In genomic region chr4:53186714-53187358, GRCh38 we compare ENCODE assay signal across 1 cellular context.
TF ChIP-seq lines count a peak whose summit lies in the region.

No MANE protein-coding gene starts in this region.

TF ChIP-seq in HEK293, 187 proteins besides CTCF, POLR2A, EP300 and RAD21 (continued from another document and continues in another):
- TF ChIP-seq KLF10 (tag by site-specific recombination; IDR thresholded peaks at IDR 0.05), result no peak
- TF ChIP-seq ZNF211 (tag by site-specific recombination; IDR thresholded peaks at IDR 0.05; ENCODE audit: low read depth), result no peak
- TF ChIP-seq ZNF132 (tag by site-specific recombination; IDR thresholded peaks at IDR 0.05; ENCODE audit: borderline replicate concordance), result no peak
- TF ChIP-seq ZNF398 (tag by site-specific recombination; IDR thresholded peaks at IDR 0.05), result no peak
- TF ChIP-seq, protein P1, sequence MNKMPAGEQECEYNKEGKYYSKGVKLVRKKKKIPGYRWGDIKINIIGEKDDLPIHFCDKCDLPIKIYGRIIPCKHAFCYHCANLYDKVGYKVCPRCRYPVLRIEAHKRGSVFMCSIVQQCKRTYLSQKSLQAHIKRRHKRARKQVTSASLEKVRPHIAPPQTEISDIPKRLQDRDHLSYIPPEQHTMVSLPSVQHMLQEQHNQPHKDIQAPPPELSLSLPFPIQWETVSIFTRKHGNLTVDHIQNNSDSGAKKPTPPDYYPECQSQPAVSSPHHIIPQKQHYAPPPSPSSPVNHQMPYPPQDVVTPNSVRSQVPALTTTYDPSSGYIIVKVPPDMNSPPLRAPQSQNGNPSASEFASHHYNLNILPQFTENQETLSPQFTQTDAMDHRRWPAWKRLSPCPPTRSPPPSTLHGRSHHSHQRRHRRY (tag by site-specific recombination; IDR thresholded peaks at IDR 0.05), result no peak
- no peak for TF ChIP-seq ZNF239 (tag by site-specific recombination; IDR thresholded peaks at IDR 0.05)
- peak; percentile 81 for TF ChIP-seq MZF1 (tag by site-specific recombination; IDR thresholded peaks at IDR 0.05; ENCODE audit: borderline replicate concordance)
- TF ChIP-seq BCL11A (tag by site-specific recombination; IDR thresholded peaks at IDR 0.05; ENCODE audit: low read depth), result peak; percentile 56; the same call in 1 of the 2 replicates
- peak; percentile 55; the same call in 1 of the 2 replicates for TF ChIP-seq ZNF2 (tag by site-specific recombination; IDR thresholded peaks at IDR 0.05)
- no peak for TF ChIP-seq ZNF473 (tag by site-specific recombination; IDR thresholded peaks at IDR 0.05)
- no peak for TF ChIP-seq ZNF37A (tag by site-specific recombination; IDR thresholded peaks at IDR 0.05)
- no peak for TF ChIP-seq ZNF658 (tag by site-specific recombination; IDR thresholded peaks at IDR 0.05)
- TF ChIP-seq ZNF624 (tag by site-specific recombination; IDR thresholded peaks at IDR 0.05), result no peak
- no peak for TF ChIP-seq ZNF600 (tag by site-specific recombination; IDR thresholded peaks at IDR 0.05)
- TF ChIP-seq WT1 (tag by site-specific recombination; IDR thresholded peaks at IDR 0.05), result no peak
- TF ChIP-seq HOXD13 (CRISPR knock-in tag; IDR thresholded peaks at IDR 0.05; ENCODE audit: borderline replicate concordance), result no peak
- TF ChIP-seq ELK4 (IDR thresholded peaks at IDR 0.05; ENCODE audit: borderline replicate concordance, low read depth, low read length), result no peak
- TF ChIP-seq, protein P2, sequence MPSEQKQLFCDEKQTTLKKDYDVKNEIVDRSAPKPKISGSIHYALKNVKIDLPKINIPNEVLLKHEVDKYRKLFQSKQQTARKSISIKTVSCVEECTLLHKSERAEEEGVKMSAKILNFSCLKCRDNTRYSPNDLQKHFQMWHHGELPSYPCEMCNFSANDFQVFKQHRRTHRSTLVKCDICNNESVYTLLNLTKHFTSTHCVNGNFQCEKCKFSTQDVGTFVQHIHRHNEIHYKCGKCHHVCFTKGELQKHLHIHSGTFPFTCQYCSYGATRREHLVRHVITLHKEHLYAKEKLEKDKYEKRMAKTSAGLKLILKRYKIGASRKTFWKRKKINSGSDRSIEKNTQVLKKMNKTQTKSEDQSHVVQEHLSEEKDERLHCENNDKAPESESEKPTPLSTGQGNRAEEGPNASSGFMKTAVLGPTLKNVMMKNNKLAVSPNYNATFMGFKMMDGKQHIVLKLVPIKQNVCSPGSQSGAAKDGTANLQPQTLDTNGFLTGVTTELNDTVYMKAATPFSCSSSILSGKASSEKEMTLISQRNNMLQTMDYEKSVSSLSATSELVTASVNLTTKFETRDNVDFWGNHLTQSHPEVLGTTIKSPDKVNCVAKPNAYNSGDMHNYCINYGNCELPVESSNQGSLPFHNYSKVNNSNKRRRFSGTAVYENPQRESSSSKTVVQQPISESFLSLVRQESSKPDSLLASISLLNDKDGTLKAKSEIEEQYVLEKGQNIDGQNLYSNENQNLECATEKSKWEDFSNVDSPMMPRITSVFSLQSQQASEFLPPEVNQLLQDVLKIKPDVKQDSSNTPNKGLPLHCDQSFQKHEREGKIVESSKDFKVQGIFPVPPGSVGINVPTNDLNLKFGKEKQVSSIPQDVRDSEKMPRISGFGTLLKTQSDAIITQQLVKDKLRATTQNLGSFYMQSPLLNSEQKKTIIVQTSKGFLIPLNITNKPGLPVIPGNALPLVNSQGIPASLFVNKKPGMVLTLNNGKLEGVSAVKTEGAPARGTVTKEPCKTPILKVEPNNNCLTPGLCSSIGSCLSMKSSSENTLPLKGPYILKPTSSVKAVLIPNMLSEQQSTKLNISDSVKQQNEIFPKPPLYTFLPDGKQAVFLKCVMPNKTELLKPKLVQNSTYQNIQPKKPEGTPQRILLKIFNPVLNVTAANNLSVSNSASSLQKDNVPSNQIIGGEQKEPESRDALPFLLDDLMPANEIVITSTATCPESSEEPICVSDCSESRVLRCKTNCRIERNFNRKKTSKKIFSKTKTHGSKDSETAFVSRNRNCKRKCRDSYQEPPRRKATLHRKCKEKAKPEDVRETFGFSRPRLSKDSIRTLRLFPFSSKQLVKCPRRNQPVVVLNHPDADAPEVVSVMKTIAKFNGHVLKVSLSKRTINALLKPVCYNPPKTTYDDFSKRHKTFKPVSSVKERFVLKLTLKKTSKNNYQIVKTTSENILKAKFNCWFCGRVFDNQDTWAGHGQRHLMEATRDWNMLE (tag by site-specific recombination; conservative IDR thresholded peaks at IDR 0.05; ENCODE audit: low read depth), result no peak
- TF ChIP-seq ZIC2 (tag by site-specific recombination; IDR thresholded peaks at IDR 0.05), result no peak
- TF ChIP-seq ZNF324 (tag by site-specific recombination; IDR thresholded peaks at IDR 0.05), result no peak
- no peak for TF ChIP-seq ZNF48 (tag by site-specific recombination; IDR thresholded peaks at IDR 0.05)
- no peak for TF ChIP-seq ZBTB20 (tag by site-specific recombination; IDR thresholded peaks at IDR 0.05)
- no peak for TF ChIP-seq ZNF585B (tag by site-specific recombination; IDR thresholded peaks at IDR 0.05)
- TF ChIP-seq ZNF843 (tag by site-specific recombination; IDR thresholded peaks at IDR 0.05), result peak; percentile 91
- no peak for TF ChIP-seq ZNF501 (tag by site-specific recombination; IDR thresholded peaks at IDR 0.05)
- TF ChIP-seq ZNF677 (tag by site-specific recombination; IDR thresholded peaks at IDR 0.05), result no peak
- no peak for TF ChIP-seq ZNF747 (tag by site-specific recombination; IDR thresholded peaks at IDR 0.05)
- TF ChIP-seq ZNF302 (tag by site-specific recombination; IDR thresholded peaks at IDR 0.05; ENCODE audit: low read depth), result no peak
- no peak; the same call in 1 of the 2 replicates for TF ChIP-seq BCL11B (tag by site-specific recombination; IDR thresholded peaks at IDR 0.05; ENCODE audit: low read depth)
- TF ChIP-seq ZNF148 (tag by site-specific recombination; IDR thresholded peaks at IDR 0.05; ENCODE audit: borderline replicate concordance), result no peak
- TF ChIP-seq ZNF362 (tag by site-specific recombination; IDR thresholded peaks at IDR 0.05), result 0 out of 2 replicates have a peak, but pooled peaks have one; percentile 35
- TF ChIP-seq, protein P3, sequence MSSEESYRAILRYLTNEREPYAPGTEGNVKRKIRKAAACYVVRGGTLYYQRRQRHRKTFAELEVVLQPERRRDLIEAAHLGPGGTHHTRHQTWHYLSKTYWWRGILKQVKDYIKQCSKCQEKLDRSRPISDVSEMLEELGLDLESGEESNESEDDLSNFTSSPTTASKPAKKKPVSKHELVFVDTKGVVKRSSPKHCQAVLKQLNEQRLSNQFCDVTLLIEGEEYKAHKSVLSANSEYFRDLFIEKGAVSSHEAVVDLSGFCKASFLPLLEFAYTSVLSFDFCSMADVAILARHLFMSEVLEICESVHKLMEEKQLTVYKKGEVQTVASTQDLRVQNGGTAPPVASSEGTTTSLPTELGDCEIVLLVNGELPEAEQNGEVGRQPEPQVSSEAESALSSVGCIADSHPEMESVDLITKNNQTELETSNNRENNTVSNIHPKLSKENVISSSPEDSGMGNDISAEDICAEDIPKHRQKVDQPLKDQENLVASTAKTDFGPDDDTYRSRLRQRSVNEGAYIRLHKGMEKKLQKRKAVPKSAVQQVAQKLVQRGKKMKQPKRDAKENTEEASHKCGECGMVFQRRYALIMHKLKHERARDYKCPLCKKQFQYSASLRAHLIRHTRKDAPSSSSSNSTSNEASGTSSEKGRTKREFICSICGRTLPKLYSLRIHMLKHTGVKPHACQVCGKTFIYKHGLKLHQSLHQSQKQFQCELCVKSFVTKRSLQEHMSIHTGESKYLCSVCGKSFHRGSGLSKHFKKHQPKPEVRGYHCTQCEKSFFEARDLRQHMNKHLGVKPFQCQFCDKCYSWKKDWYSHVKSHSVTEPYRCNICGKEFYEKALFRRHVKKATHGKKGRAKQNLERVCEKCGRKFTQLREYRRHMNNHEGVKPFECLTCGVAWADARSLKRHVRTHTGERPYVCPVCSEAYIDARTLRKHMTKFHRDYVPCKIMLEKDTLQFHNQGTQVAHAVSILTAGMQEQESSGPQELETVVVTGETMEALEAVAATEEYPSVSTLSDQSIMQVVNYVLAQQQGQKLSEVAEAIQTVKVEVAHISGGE (tag by site-specific recombination; conservative IDR thresholded peaks at IDR 0.05; ENCODE audit: low read depth), result no peak
- TF ChIP-seq ZNF654 (tag by site-specific recombination; IDR thresholded peaks at IDR 0.05; ENCODE audit: low read depth), result no peak
- TF ChIP-seq, protein P4, sequence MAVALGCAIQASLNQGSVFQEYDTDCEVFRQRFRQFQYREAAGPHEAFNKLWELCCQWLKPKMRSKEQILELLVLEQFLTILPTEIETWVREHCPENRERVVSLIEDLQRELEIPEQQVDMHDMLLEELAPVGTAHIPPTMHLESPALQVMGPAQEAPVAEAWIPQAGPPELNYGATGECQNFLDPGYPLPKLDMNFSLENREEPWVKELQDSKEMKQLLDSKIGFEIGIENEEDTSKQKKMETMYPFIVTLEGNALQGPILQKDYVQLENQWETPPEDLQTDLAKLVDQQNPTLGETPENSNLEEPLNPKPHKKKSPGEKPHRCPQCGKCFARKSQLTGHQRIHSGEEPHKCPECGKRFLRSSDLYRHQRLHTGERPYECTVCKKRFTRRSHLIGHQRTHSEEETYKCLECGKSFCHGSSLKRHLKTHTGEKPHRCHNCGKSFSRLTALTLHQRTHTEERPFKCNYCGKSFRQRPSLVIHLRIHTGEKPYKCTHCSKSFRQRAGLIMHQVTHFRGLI (tag by site-specific recombination; IDR thresholded peaks at IDR 0.05), result no peak
- TF ChIP-seq KLF16 (tag by site-specific recombination; IDR thresholded peaks at IDR 0.05), result no peak
- no peak for TF ChIP-seq ZNF221 (tag by site-specific recombination; IDR thresholded peaks at IDR 0.05; ENCODE audit: borderline replicate concordance)
- no peak for TF ChIP-seq ZNF175 (tag by site-specific recombination; IDR thresholded peaks at IDR 0.05)
- no peak for TF ChIP-seq GLIS2 (tag by site-specific recombination; IDR thresholded peaks at IDR 0.05)
- no peak for TF ChIP-seq ZNF626 (tag by site-specific recombination; IDR thresholded peaks at IDR 0.05)
- no peak for TF ChIP-seq ZNF548 (tag by site-specific recombination; IDR thresholded peaks at IDR 0.05)
- no peak for TF ChIP-seq ZNF664 (tag by site-specific recombination; IDR thresholded peaks at IDR 0.05)
- TF ChIP-seq ZNF112 (tag by site-specific recombination; IDR thresholded peaks at IDR 0.05), result no peak
- 0 out of 2 replicates have a peak, but pooled peaks have one; percentile 28 for TF ChIP-seq ZSCAN30 (tag by site-specific recombination; IDR thresholded peaks at IDR 0.05)
- TF ChIP-seq, protein P5, sequence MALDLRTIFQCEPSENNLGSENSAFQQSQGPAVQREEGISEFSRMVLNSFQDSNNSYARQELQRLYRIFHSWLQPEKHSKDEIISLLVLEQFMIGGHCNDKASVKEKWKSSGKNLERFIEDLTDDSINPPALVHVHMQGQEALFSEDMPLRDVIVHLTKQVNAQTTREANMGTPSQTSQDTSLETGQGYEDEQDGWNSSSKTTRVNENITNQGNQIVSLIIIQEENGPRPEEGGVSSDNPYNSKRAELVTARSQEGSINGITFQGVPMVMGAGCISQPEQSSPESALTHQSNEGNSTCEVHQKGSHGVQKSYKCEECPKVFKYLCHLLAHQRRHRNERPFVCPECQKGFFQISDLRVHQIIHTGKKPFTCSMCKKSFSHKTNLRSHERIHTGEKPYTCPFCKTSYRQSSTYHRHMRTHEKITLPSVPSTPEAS (tag by site-specific recombination; IDR thresholded peaks at IDR 0.05), result no peak
- TF ChIP-seq ZNF571 (tag by site-specific recombination; IDR thresholded peaks at IDR 0.05), result no peak
